In genomic region chr7:7792089-7792488, GRCh38 we compare ENCODE assay signal across 34 cellular contexts.
A peak's percentile ranks its signal among the peaks of the same experiment; 100 is the strongest.
DNase-seq lines count a peak whose midpoint lies in the region; ATAC-seq and TF ChIP-seq lines count a peak whose summit lies in the region.
"Had no signal": no experiment of that assay in that cellular context is flagged by ENCODE, and none has a peak within 500 bp of the region (broad histone marks: within the 10 kb centered on the region; RNA-seq: fewer than 3 reads in every experiment).

No MANE protein-coding gene starts in this region.

- no peak overlapping the region for H2AFZ ChIP-seq in IMR-90 (replicated peaks; ENCODE audit: low read length, poor library complexity)

- H2BK20ac ChIP-seq in IMR-90 (ENCODE audit: low read depth, low read length), result no peak overlapping the region

- intact Hi-C loops in IMR-90 (cut with micrococcal nuclease), result no loop called here
- intact Hi-C loops in CD4-positive, alpha-beta memory T cell (cut with micrococcal nuclease), result no loop called here

- peaks cover 41 to 62% of the 10 kb centered on the region in 2 donors for H3K36me3 Mint-ChIP-seq in CD4-positive, alpha-beta memory T cell
- H3K36me3 Mint-ChIP-seq in activated CD8-positive, alpha-beta T cell treated with anti-CD3 and anti-CD28 coated beads, Interleukin-2, amount 10 ng/mL, durations not matched to agents 7 days and 5 days (ENCODE audit: low read depth), result peaks cover 16% of the 10 kb centered on the region

- H3K9me3 ChIP-seq in IMR-90 (ENCODE audit: control insufficient read depth, insufficient read depth, low read length), result no peaks in the 10 kb centered on the region
- no peaks in the 10 kb centered on the region for H3K9me3 ChIP-seq in CD4-positive, alpha-beta memory T cell (ENCODE audit: control insufficient read depth in 1 of 2, low read length in 2 of 2)
- H3K9me3 ChIP-seq: Caco-2, esophagus muscularis mucosa, gastrocnemius medialis, Peyer's patch, SJSA1, stomach, tibial artery had no signal

- H3K27me3 ChIP-seq in IMR-90 (ENCODE audit: control insufficient read depth, insufficient read depth, low read length) (no peaks in the 10 kb centered on the region), rectal smooth muscle tissue (ENCODE audit: control insufficient read depth, insufficient read depth, low read length) (no peaks in the 10 kb centered on the region)
- no peaks in the 10 kb centered on the region for H3K27me3 ChIP-seq in CD4-positive, alpha-beta memory T cell (ENCODE audit: insufficient read depth, low read length)
- H3K27me3 ChIP-seq: esophagus muscularis mucosa, gastrocnemius medialis, Peyer's patch, SJSA1, stomach, tibial artery had no signal

- H3K56ac ChIP-seq in IMR-90 (ENCODE audit: extremely low read depth, insufficient read depth, low read length), result no peak overlapping the region

- no peak overlapping the region for H3K4me2 ChIP-seq in IMR-90 (ENCODE audit: low read depth, low read length)

- H2BK15ac ChIP-seq in IMR-90 (ENCODE audit: low read depth, low read length), result no peak overlapping the region

- no peaks in the 10 kb centered on the region for H3K27me3 Mint-ChIP-seq in CD4-positive, alpha-beta memory T cell
- no peaks in the 10 kb centered on the region for H3K27me3 Mint-ChIP-seq in activated CD8-positive, alpha-beta T cell treated with anti-CD3 and anti-CD28 coated beads, Interleukin-2, amount 10 ng/mL, durations not matched to agents 7 days and 5 days (ENCODE audit: low read depth)
- H3K27me3 Mint-ChIP-seq: activated naive CD4-positive, alpha-beta T cell treated with anti-CD3 and anti-CD28 coated beads, Interleukin-2, amount 10 ng/mL, durations not matched to agents 7 days and 5 days; naive B cell; progenitor cell of endocrine pancreas; T-cell had no signal

- H3K27ac ChIP-seq in IMR-90 (ENCODE audit: insufficient read depth, low read length) (no peak overlapping the region), rectal smooth muscle tissue (ENCODE audit: low read depth, low read length) (peak overlapping the region; percentile 44)
- no peak overlapping the region for H3K27ac ChIP-seq in CD4-positive, alpha-beta memory T cell (ENCODE audit: low read depth, low read length)
- H3K27ac ChIP-seq: coronary artery, esophagus muscularis mucosa, Peyer's patch, SJSA1, tibial artery had no signal

- H3K14ac ChIP-seq in IMR-90 (replicated peaks; ENCODE audit: low read depth, low read length), result no peak overlapping the region

- no peak overlapping the region for H3K4me3 ChIP-seq in IMR-90 (ENCODE audit: insufficient read depth, low read depth, low read length)
- no peak overlapping the region for H3K4me3 ChIP-seq in choroid plexus epithelial cell (ENCODE audit: low read depth, low read length)
- no peak overlapping the region for H3K4me3 ChIP-seq in rectal smooth muscle tissue (ENCODE audit: low read length)
- H3K4me3 ChIP-seq in CD4-positive, alpha-beta memory T cell (ENCODE audit: low read length in 2 of 2), result no peak overlapping the region
- H3K4me3 ChIP-seq: coronary artery, esophagus muscularis mucosa, gastrocnemius medialis, GM12878, Peyer's patch, SJSA1, stomach, tibial artery had no signal

- POLR2A ChIA-PET in IMR-90 (lab: Charles Lee; ENCODE audit: unreplicated experiment), result interaction anchor here (0.5 kb wide), 1 partner anchor 168 kb away, joined by 3 read pairs; no protein-coding TSS in a partner anchor
- POLR2A ChIA-PET in CD4-positive, alpha-beta memory T cell (lab: Charles Lee; ENCODE audit: partially characterized antibody), result no interaction called here
- POLR2A ChIA-PET in activated CD8-positive, alpha-beta T cell treated with anti-CD3 and anti-CD28 coated beads, Interleukin-2, amount 10 ng/mL, durations not matched to agents 7 days and 5 days (lab: Charles Lee), result interaction anchor here (0.5 kb wide), 1 partner anchor 204 kb away, joined by 3 read pairs; no protein-coding TSS in a partner anchor

- TF ChIP-seq CTCF in IMR-90 (conservative IDR thresholded peaks at IDR 0.05; ENCODE audit: low read depth, low read length) (no peak), choroid plexus epithelial cell (conservative IDR thresholded peaks at IDR 0.05; ENCODE audit: low read depth, low read length) (no peak)

- no peak for TF ChIP-seq POLR2A in IMR-90 (IDR thresholded peaks at IDR 0.05; ENCODE audit: low read depth, low read length)

- H3K9ac ChIP-seq in IMR-90 (ENCODE audit: low read depth, low read length) (no peak overlapping the region), rectal smooth muscle tissue (ENCODE audit: low read length) (no peak overlapping the region)

- H3K4me1 ChIP-seq in IMR-90 (ENCODE audit: control insufficient read depth, insufficient read depth, low read length) (peaks cover 8% of the 10 kb centered on the region), rectal smooth muscle tissue (ENCODE audit: control insufficient read depth, insufficient read depth, low read length) (peaks cover 9% of the 10 kb centered on the region)
- H3K4me1 ChIP-seq in CD4-positive, alpha-beta memory T cell (ENCODE audit: insufficient read depth, low read length), result no peaks in the 10 kb centered on the region
- H3K4me1 ChIP-seq: Peyer's patch, tibial artery had no signal

- no peak overlapping the region for H2BK120ac ChIP-seq in IMR-90 (ENCODE audit: low read depth, low read length)

- H3K36me3 ChIP-seq in IMR-90 (ENCODE audit: control insufficient read depth, insufficient read depth, low read length), result peaks cover 1% of the 10 kb centered on the region; the same call in 1 of the 2 replicates
- H3K36me3 ChIP-seq in rectal smooth muscle tissue (ENCODE audit: control insufficient read depth, insufficient read depth, low read length), result no peaks in the 10 kb centered on the region
- no peaks in the 10 kb centered on the region for H3K36me3 ChIP-seq in CD4-positive, alpha-beta memory T cell (ENCODE audit: insufficient read depth, low read length)
- H3K36me3 ChIP-seq: gastrocnemius medialis, Peyer's patch, SJSA1 had no signal

- dilution Hi-C loops in IMR-90 (cut with HindIII; ENCODE audit: low sequenced_read_pairs, unreplicated experiment), result no loop called here

- peaks cover 3% of the 10 kb centered on the region; the same call in 1 of the 2 replicates for H3K9me1 ChIP-seq in IMR-90 (ENCODE audit: insufficient read depth, low read length)

- H3K23ac ChIP-seq in IMR-90 (ENCODE audit: low read depth, low read length), result no peak overlapping the region

- in situ Hi-C loops in IMR-90 (cut with MboI; ENCODE audit: low sequenced_read_pairs), result no loop called here

- ATAC-seq in IMR-90 (ENCODE audit: low read depth) (peak; percentile 45; the same call in 1 of the 2 replicates), GM18868 (IDR thresholded peaks at IDR 0.05; ENCODE audit: unreplicated experiment) (no peak)
- no peak for ATAC-seq in activated CD8-positive, alpha-beta T cell treated with anti-CD3 and anti-CD28 coated beads, Interleukin-2, amount 10 ng/mL, durations not matched to agents 7 days and 5 days
- ATAC-seq: GM12878, T-cell had no signal

- H2AK9ac ChIP-seq in IMR-90 (replicated peaks; ENCODE audit: low read depth, low read length, poor library complexity), result no peak overlapping the region

- H2BK5ac ChIP-seq in IMR-90 (ENCODE audit: low read depth, low read length, poor library complexity, severe bottlenecking), result no peak overlapping the region

- TF ChIP-seq RAD21 in IMR-90 (IDR thresholded peaks at IDR 0.05; ENCODE audit: low read length), result no peak

- H2AK5ac ChIP-seq in IMR-90 (ENCODE audit: low read depth, low read length), result no peak overlapping the region

- no peak overlapping the region for H3K4me3 Mint-ChIP-seq in CD4-positive, alpha-beta memory T cell
- H3K4me3 Mint-ChIP-seq in activated CD8-positive, alpha-beta T cell treated with anti-CD3 and anti-CD28 coated beads, Interleukin-2, amount 10 ng/mL, durations not matched to agents 7 days and 5 days, result no peak overlapping the region
- H3K4me3 Mint-ChIP-seq: activated naive CD4-positive, alpha-beta T cell treated with anti-CD3 and anti-CD28 coated beads, Interleukin-2, amount 10 ng/mL, durations not matched to agents 7 days and 5 days; endodermal cell; naive B cell; T-cell had no signal

- H3K4me1 Mint-ChIP-seq in CD4-positive, alpha-beta memory T cell, result peaks cover 0 to 8% (median 3%) of the 10 kb centered on the region in 4 donors
- H3K4me1 Mint-ChIP-seq in activated CD8-positive, alpha-beta T cell treated with anti-CD3 and anti-CD28 coated beads, Interleukin-2, amount 10 ng/mL, durations not matched to agents 7 days and 5 days (ENCODE audit: low read depth), result peaks cover 12% of the 10 kb centered on the region

- H3K9me3 Mint-ChIP-seq in CD4-positive, alpha-beta memory T cell, result peaks cover 0 to 5% (median under 1%) of the 10 kb centered on the region in 8 donors
- H3K9me3 Mint-ChIP-seq in activated CD8-positive, alpha-beta T cell treated with anti-CD3 and anti-CD28 coated beads, Interleukin-2, amount 10 ng/mL, durations not matched to agents 7 days and 5 days (ENCODE audit: insufficient read depth), result peaks cover 16% of the 10 kb centered on the region
- H3K9me3 Mint-ChIP-seq: T-cell had no signal

- CTCF ChIA-PET in IMR-90 (lab: Yijun Ruan, JAX), result no interaction called here
- CTCF ChIA-PET in CD4-positive, alpha-beta memory T cell (lab: Charles Lee; ENCODE audit: partially characterized antibody), result interaction anchor here (0.9 to 1.2 kb wide), 2 partner anchors 11 to 31 kb away, joined by 3 read pairs; no protein-coding TSS in a partner anchor
- CTCF ChIA-PET in activated CD8-positive, alpha-beta T cell treated with anti-CD3 and anti-CD28 coated beads, Interleukin-2, amount 10 ng/mL, durations not matched to agents 7 days and 5 days (lab: Charles Lee), result no interaction called here

- H3K79me1 ChIP-seq in IMR-90 (ENCODE audit: low read depth in 1 of 2, low read length in 2 of 2), result no peaks in the 10 kb centered on the region

- H3K27ac Mint-ChIP-seq in CD4-positive, alpha-beta memory T cell, result peak overlapping the region in 1 of 7 donors; percentile 27
- H3K27ac Mint-ChIP-seq in activated CD8-positive, alpha-beta T cell treated with anti-CD3 and anti-CD28 coated beads, Interleukin-2, amount 10 ng/mL, durations not matched to agents 7 days and 5 days, result no peak overlapping the region
- H3K27ac Mint-ChIP-seq: activated naive CD4-positive, alpha-beta T cell treated with anti-CD3 and anti-CD28 coated beads, Interleukin-2, amount 10 ng/mL, durations not matched to agents 7 days and 5 days; progenitor cell of endocrine pancreas; T-cell had no signal

- no peak overlapping the region for H3K4ac ChIP-seq in IMR-90 (ENCODE audit: low read depth, low read length)

- H3K18ac ChIP-seq in IMR-90 (ENCODE audit: low read depth, low read length), result no peak overlapping the region; the same call in 1 of the 2 replicates

- H4K8ac ChIP-seq in IMR-90 (ENCODE audit: low read depth in 2 of 2, low read length in 2 of 2), result no peak overlapping the region

- no peak overlapping the region for H4K91ac ChIP-seq in IMR-90 (ENCODE audit: insufficient read depth, low read depth, low read length)

- peak; percentile 13 for DNase-seq in EH (ENCODE audit: low read depth)
- DNase-seq in IMR-90, result no peak
- DNase-seq in choroid plexus epithelial cell (ENCODE audit: low read depth), result peak; percentile 37
- no peak for DNase-seq in CD4-positive, alpha-beta memory T cell
- DNase-seq in activated CD8-positive, alpha-beta T cell treated with anti-CD3 and anti-CD28 coated beads, Interleukin-2, amount 10 ng/mL, durations not matched to agents 7 days and 5 days, result no peak
- no peak for DNase-seq in NCI-H1694 treated with DMSO at 0.1 percent for 48 hours (lab: John Stamatoyannopoulos, UW)
- DNase-seq: ACHN; activated CD4-positive, alpha-beta T cell treated with anti-CD3 and anti-CD28 coated beads, Interleukin-2, amount 50 U/mL, for 48 hours; activated CD8-positive, alpha-beta memory T cell treated with anti-CD3 and anti-CD28 coated beads, Interleukin-2, amount 50 U/mL, for 4 hours; activated naive CD4-positive, alpha-beta T cell treated with anti-CD3 and anti-CD28 coated beads, Interleukin-2, amount 10 ng/mL, durations not matched to agents 7 days and 5 days; amygdala; C1 segment of cervical spinal cord; Caco-2; DND-41; endodermal cell; gastrocnemius medialis; H7; hippocampal formation; mesendoderm; naive B cell; NCI-H2029 treated with DMSO at 0.1 percent for 48 hours; NCI-H526 treated with DMSO at 0.1 percent for 48 hours; Peyer's patch; stimulated activated CD4-positive, alpha-beta T cell treated with anti-CD3 and anti-CD28 coated beads, Interleukin-2, amount 100 ng/mL, for 24 hours; stomach; T-cell; tibial artery had no signal

- H4K20me1 ChIP-seq in IMR-90 (ENCODE audit: insufficient read depth, low read length), result no peaks in the 10 kb centered on the region

- H4K5ac ChIP-seq in IMR-90 (ENCODE audit: low read depth, low read length), result no peak overlapping the region

- no CpG with 5 or more reads among the region's 1 CpG for WGBS in IMR-90 (ENCODE audit: extremely low coverage in 2 of 2, insufficient read length in 1 of 2), 2 experiments

- no TSS peak for BruUV-seq in IMR-90 (replicated peaks; lab: Mats Ljungman, UMichigan)

Comparison
In these comparisons a context has a peak if more than half of its experiments do, and no peak if none do; other contexts are left out.
1. DNase-seq: peak in EH (single experiment) and choroid plexus epithelial cell (single experiment); none in IMR-90 (single experiment), CD4-positive, alpha-beta memory T cell (0 of 5), activated CD8-positive, alpha-beta T cell treated with anti-CD3 and anti-CD28 coated beads, Interleukin-2, amount 10 ng/mL, durations not matched to agents 7 days and 5 days (single experiment) and NCI-H1694 treated with DMSO at 0.1 percent for 48 hours (single experiment).